In genomic region chr12:42327227-42327590, GRCh38 we compare ENCODE assay signal across 8 cellular contexts. TPM values are rescaled to one million over a fixed set of nuclear protein-coding genes. Genes with fewer than 3 reads are reported as not detected.
DNase-seq lines count a peak whose midpoint lies in the region; ATAC-seq and TF ChIP-seq lines count a peak whose summit lies in the region.

No MANE protein-coding gene starts in this region.

- peak overlapping the region; percentile 99 for H3K4me3 Mint-ChIP-seq in dendritic cell treated with granulocyte-macrophage colony-stimulating factor and Interleukin-4, amounts not matched to agents 40 ng/mL and 50 ng/mL, for 4 days
- H3K4me3 Mint-ChIP-seq in nephron: peak overlapping the region; percentile 96 to 99 (median 96)

- peaks cover 51% of the 10 kb centered on the region for H3K36me3 Mint-ChIP-seq in dendritic cell treated with granulocyte-macrophage colony-stimulating factor and Interleukin-4, amounts not matched to agents 40 ng/mL and 50 ng/mL, for 4 days (ENCODE audit: low read depth)
- peaks cover 4% of the 10 kb centered on the region for H3K36me3 Mint-ChIP-seq in nephron (ENCODE audit: low read depth)

- H3K4me1 Mint-ChIP-seq in dendritic cell treated with granulocyte-macrophage colony-stimulating factor and Interleukin-4, amounts not matched to agents 40 ng/mL and 50 ng/mL, for 4 days (ENCODE audit: low read depth): peaks cover 51% of the 10 kb centered on the region
- peaks cover 22% of the 10 kb centered on the region for H3K4me1 Mint-ChIP-seq in nephron

- H2AFZ ChIP-seq in Karpas-422 (ENCODE audit: low read length): no peak overlapping the region

- H4K20me1 ChIP-seq in Karpas-422 (ENCODE audit: insufficient read depth, low read depth, low read length): peaks cover 26% of the 10 kb centered on the region

- H3K9me3 Mint-ChIP-seq in dendritic cell treated with granulocyte-macrophage colony-stimulating factor and Interleukin-4, amounts not matched to agents 40 ng/mL and 50 ng/mL, for 4 days: no peaks in the 10 kb centered on the region
- no peaks in the 10 kb centered on the region for H3K9me3 Mint-ChIP-seq in nephron

- H3K27me3 ChIP-seq in BE2C (no peaks in the 10 kb centered on the region), Karpas-422 (ENCODE audit: low read length) (no peaks in the 10 kb centered on the region)

- intact Hi-C loops in dendritic cell treated with granulocyte-macrophage colony-stimulating factor and Interleukin-4, amounts not matched to agents 40 ng/mL and 50 ng/mL, for 4 days (cut with micrococcal nuclease): no loop called here

- H3K27ac Mint-ChIP-seq in dendritic cell treated with granulocyte-macrophage colony-stimulating factor and Interleukin-4, amounts not matched to agents 40 ng/mL and 50 ng/mL, for 4 days: peak overlapping the region; percentile 99
- peak overlapping the region; percentile 93 to 98 (median 97) for H3K27ac Mint-ChIP-seq in nephron

- H3K9me2 ChIP-seq in Karpas-422 (replicated peaks; ENCODE audit: insufficient read depth, low read length): no peaks in the 10 kb centered on the region

- peak overlapping the region; percentile 89 for H3K4me2 ChIP-seq in Karpas-422 (ENCODE audit: low read depth, low read length, poor library complexity, severe bottlenecking)

- H3K36me3 ChIP-seq in BE2C: no peaks in the 10 kb centered on the region; the same call in 1 of the 2 replicates
- H3K36me3 ChIP-seq in Karpas-422 (ENCODE audit: insufficient read depth, low read length): 0 out of 2 replicates have a peak, but pooled peaks cover 5% of the 10 kb centered on the region

- peak overlapping the region; percentile 71 for H3K27ac ChIP-seq in Karpas-422 (ENCODE audit: low read length)

- no peak for TF ChIP-seq CTCF in BE2C (IDR thresholded peaks at IDR 0.05; ENCODE audit: low read depth, low read length)
- TF ChIP-seq CTCF in nephron (IDR thresholded peaks at IDR 0.05; ENCODE audit: unreplicated experiment in 3 of 3): no peak

- peak overlapping the region; percentile 93 for H3K4me3 ChIP-seq in BE2C (ENCODE audit: low read depth, low read length)
- peak overlapping the region; percentile 73 for H3K4me3 ChIP-seq in Karpas-422 (ENCODE audit: low read length)

- H3K79me2 ChIP-seq in Karpas-422 (ENCODE audit: low read length): peaks cover 82% of the 10 kb centered on the region

- H3K9ac ChIP-seq in Karpas-422 (ENCODE audit: low read length): peak overlapping the region; percentile 81

- H3K4me1 ChIP-seq in BE2C: peaks cover 12% of the 10 kb centered on the region
- peaks cover 46% of the 10 kb centered on the region for H3K4me1 ChIP-seq in Karpas-422 (ENCODE audit: low read length)

- H3K27me3 Mint-ChIP-seq in dendritic cell treated with granulocyte-macrophage colony-stimulating factor and Interleukin-4, amounts not matched to agents 40 ng/mL and 50 ng/mL, for 4 days: no peaks in the 10 kb centered on the region
- no peaks in the 10 kb centered on the region for H3K27me3 Mint-ChIP-seq in nephron (ENCODE audit: low read depth)

- no peak for DNase-seq in BE2C
- no peak for DNase-seq in Karpas-422
- DNase-seq in anterior cingulate cortex (lab: John Stamatoyannopoulos, UW): no peak
- DNase-seq in HUDEP-2 (lab: John Stamatoyannopoulos, UW; ENCODE audit: unreplicated experiment in 76 of 76): no peak
- DNase-seq in NCI-H748 treated with DMSO at 0.1 percent for 48 hours (lab: John Stamatoyannopoulos, UW): no peak

- no peak for ATAC-seq in HG02981 (IDR thresholded peaks at IDR 0.05; ENCODE audit: unreplicated experiment)

- H3K9me3 ChIP-seq in BE2C (no peaks in the 10 kb centered on the region), Karpas-422 (ENCODE audit: low read length) (no peaks in the 10 kb centered on the region)

RNA-seq across cellular contexts. Expression of gene PPHLN1, which starts 1.2 kb away (rescaled TPM):
- 60.8 TPM for polyA plus RNA-seq in BE2C (2012; ENCODE audit: insufficient read depth, insufficient read length, low read depth)
- 115 and 174 TPM in 2 replicates for total RNA-seq in Karpas-422 (2014; rRNA removed; shearing (Covaris generic); ENCODE audit: low replicate concordance)

RNA-seq across cellular contexts. Expression of gene ZCRB1, which starts 1.3 kb away (rescaled TPM):
- polyA plus RNA-seq in BE2C (2012; ENCODE audit: insufficient read depth, insufficient read length, low read depth): 80.5 TPM
- total RNA-seq in Karpas-422 (2014; rRNA removed; shearing (Covaris generic); ENCODE audit: low replicate concordance): 48.2 and 58.4 TPM in 2 replicates
